Comparison of ENCODE assay signal across 8 cellular contexts in genomic region chr7:103155331-103156024, GRCh38. TPM values are rescaled to one million over a fixed set of nuclear protein-coding genes. Genes with fewer than 3 reads are reported as not detected.
DNase-seq lines count a peak whose midpoint lies in the region; ATAC-seq and TF ChIP-seq lines count a peak whose summit lies in the region.
"Not testable (repeated sequence)": the region's sequence is repeated elsewhere in the genome, so short reads cannot be mapped to it uniquely, and the experiment has no call there.

No MANE protein-coding gene starts in this region.

- intact Hi-C loops in naive thymus-derived CD4-positive, alpha-beta T cell (cut with micrococcal nuclease) = not testable (repeated sequence)

- H3K27ac Mint-ChIP-seq in T-cell = peak overlapping the region; percentile 19 to 36
- peak overlapping the region; percentile 77 for H3K27ac Mint-ChIP-seq in activated T-cell treated with anti-CD3 and anti-CD28 coated beads, Interleukin-2, amount 50 U/mL, for 24 hours
- peak overlapping the region in 4 of 9 donors; percentile 22 to 72 (median 52) for H3K27ac Mint-ChIP-seq in naive thymus-derived CD4-positive, alpha-beta T cell

- H3K9me3 Mint-ChIP-seq in T-cell; activated T-cell treated with anti-CD3 and anti-CD28 coated beads, Interleukin-2, amount 50 U/mL, for 24 hours; naive thymus-derived CD4-positive, alpha-beta T cell: not testable (repeated sequence)

- peak overlapping the region; percentile 58 to 77 (median 76) for H3K4me3 Mint-ChIP-seq in T-cell
- peak overlapping the region; percentile 55 for H3K4me3 Mint-ChIP-seq in activated T-cell treated with anti-CD3 and anti-CD28 coated beads, Interleukin-2, amount 50 U/mL, for 24 hours
- peak overlapping the region; percentile 37 to 65 (median 58) for H3K4me3 Mint-ChIP-seq in naive thymus-derived CD4-positive, alpha-beta T cell

- H3K4me1 Mint-ChIP-seq in T-cell = peaks cover 10 to 13% (median 10%) of the 10 kb centered on the region in 3 donors
- H3K4me1 Mint-ChIP-seq in activated T-cell treated with anti-CD3 and anti-CD28 coated beads, Interleukin-2, amount 50 U/mL, for 24 hours (ENCODE audit: low read depth) = peaks cover 12% of the 10 kb centered on the region
- H3K4me1 Mint-ChIP-seq in naive thymus-derived CD4-positive, alpha-beta T cell = peaks cover 5 to 17% (median 7%) of the 10 kb centered on the region in 7 donors

- DNase-seq in T-cell = peak in 2 of 34 experiments; percentile 8 to 19
- not testable (repeated sequence) for DNase-seq in activated T-cell treated with anti-CD3 and anti-CD28 coated beads, Interleukin-2, amount 50 U/mL, for 24 hours; naive thymus-derived CD4-positive, alpha-beta T cell
- DNase-seq in central memory CD4-positive, alpha-beta T cell = peak; percentile 25

- not testable (repeated sequence) for H3K27ac ChIP-seq in BLaER1; KMS-11; naive thymus-derived CD4-positive, alpha-beta T cell (ENCODE audit: low read depth, low read length)

- H3K4me3 ChIP-seq in BLaER1; KMS-11 (IDR thresholded peaks at IDR 0.05; ENCODE audit: insufficient read depth, low read depth, low read length): not testable (repeated sequence)
- H3K4me3 ChIP-seq in naive thymus-derived CD4-positive, alpha-beta T cell (ENCODE audit: low read length) = peak overlapping the region; percentile 27

- H3K36me3 ChIP-seq in BLaER1; KMS-11 (ENCODE audit: insufficient read depth); naive thymus-derived CD4-positive, alpha-beta T cell (ENCODE audit: control insufficient read depth in 2 of 3, insufficient read depth in 3 of 3, low read length in 3 of 3): not testable (repeated sequence)

- 0 out of 2 replicates have a peak overlapping the region, but pooled peaks have one; percentile 2 for H3K4me2 ChIP-seq in BLaER1
- H3K4me2 ChIP-seq in KMS-11 = peak overlapping the region; percentile 9; the same call in 1 of the 2 replicates

- H2AFZ ChIP-seq in KMS-11 (ENCODE audit: low read depth) = not testable (repeated sequence)

- not testable (repeated sequence) for TF ChIP-seq CTCF in KMS-11 (conservative IDR thresholded peaks at IDR 0.05; ENCODE audit: low read depth, low read length)

- H3K4me1 ChIP-seq in BLaER1; KMS-11 (ENCODE audit: low read depth, poor library complexity, severe bottlenecking); naive thymus-derived CD4-positive, alpha-beta T cell (ENCODE audit: control insufficient read depth in 2 of 2, insufficient read depth in 2 of 2, low read length in 2 of 2): not testable (repeated sequence)

- H3K27me3 Mint-ChIP-seq in T-cell; activated T-cell treated with anti-CD3 and anti-CD28 coated beads, Interleukin-2, amount 50 U/mL, for 24 hours; naive thymus-derived CD4-positive, alpha-beta T cell: not testable (repeated sequence)

- POLR2A ChIA-PET in T-cell (lab: Charles Lee) = interaction anchor here in 1 of 2 donors (0.6 kb wide), 1 partner anchor 1053 kb away, joined by 5 read pairs; no protein-coding TSS in a partner anchor
- POLR2A ChIA-PET in naive thymus-derived CD4-positive, alpha-beta T cell (lab: Charles Lee) = not testable (repeated sequence)

- not testable (repeated sequence) for H3K27me3 ChIP-seq in BLaER1; KMS-11 (ENCODE audit: insufficient read depth, low read depth); naive thymus-derived CD4-positive, alpha-beta T cell (ENCODE audit: control insufficient read depth in 2 of 2, insufficient read depth in 2 of 2, low read length in 2 of 2)

- not testable (repeated sequence) for H3K79me2 ChIP-seq in KMS-11 (ENCODE audit: insufficient read depth, low read depth)

- not testable (repeated sequence) for H3K9ac ChIP-seq in BLaER1, KMS-11

- CTCF ChIA-PET in T-cell (lab: Charles Lee) = interaction anchor here in 1 of 2 donors (0.6 to 0.8 kb wide), 2 partner anchors 18 to 52 kb away, joined by 3 to 4 read pairs; no protein-coding TSS in a partner anchor
- CTCF ChIA-PET in naive thymus-derived CD4-positive, alpha-beta T cell (lab: Charles Lee) = not testable (repeated sequence)

- ATAC-seq in GM19025 (IDR thresholded peaks at IDR 0.05; ENCODE audit: low read depth, unreplicated experiment) (peak; percentile 75), HG02678 (IDR thresholded peaks at IDR 0.05; ENCODE audit: unreplicated experiment) (peak; percentile 54), T-cell (replicated peaks in 1 of 4) (peak in 3 of 4 experiments; percentile 6 to 44 (median 26))
- ATAC-seq in naive thymus-derived CD4-positive, alpha-beta T cell = not testable (repeated sequence)

- not testable (repeated sequence) for H3K36me3 Mint-ChIP-seq in T-cell; activated T-cell treated with anti-CD3 and anti-CD28 coated beads, Interleukin-2, amount 50 U/mL, for 24 hours (ENCODE audit: low read depth); naive thymus-derived CD4-positive, alpha-beta T cell

- H3K9me3 ChIP-seq in BLaER1; naive thymus-derived CD4-positive, alpha-beta T cell (ENCODE audit: control insufficient read depth in 2 of 3, low read length in 3 of 3): not testable (repeated sequence)

- not testable (repeated sequence) for H4K20me1 ChIP-seq in BLaER1; KMS-11 (ENCODE audit: insufficient read depth)

RNA-seq across cellular contexts. Expression of gene NAPEPLD, which starts 6.6 kb away (rescaled TPM):
- 10 to 100 TPM in 3 of 5 donors, 1 to 10 TPM in 2; 5.4 to 19.1 (median 15.8) TPM for total RNA-seq in T-cell
- 10 to 100 TPM in 3 of 5 experiments, 1 to 10 TPM in 2; 2.9 to 19.7 (median 14.0) TPM for total RNA-seq in naive thymus-derived CD4-positive, alpha-beta T cell
- polyA plus RNA-seq in naive thymus-derived CD4-positive, alpha-beta T cell = 1 to 10 TPM; 8.4 to 9.9 TPM
